Comparison of ENCODE assay signal across 8 cellular contexts in genomic region chr21:34544032-34544496, GRCh38. TPM values are rescaled to one million over a fixed set of nuclear protein-coding genes. Genes with fewer than 3 reads are reported as not detected.
A peak's percentile ranks its signal among the peaks of the same experiment; 100 is the strongest.
DNase-seq lines count a peak whose midpoint lies in the region; ATAC-seq, FAIRE-seq and TF ChIP-seq lines count a peak whose summit lies in the region.

No MANE protein-coding gene starts in this region.

- DNase-seq in AG10803 (ENCODE audit: low read depth) (peak; percentile 68), GM12892 (ENCODE audit: insufficient read length) (no peak), NCI-H526 (lab: John Stamatoyannopoulos, UW) (peak; percentile 82 to 96), activated T-cell treated with anti-CD3 and anti-CD28 coated beads for 24 hours (ENCODE audit: low read depth) (peak; percentile 40), germinal center (ENCODE audit: low spot score) (peak; percentile 53), psoas muscle (peak in 1 of 2 donors; percentile 36)

- FAIRE-seq in GM12892 (lab: Jason Lieb, UNC) = peak; percentile 60

- H3K36me3 ChIP-seq in psoas muscle (ENCODE audit: insufficient read depth in 1 of 2, low read depth in 1 of 2) = no peaks in the 10 kb centered on the region

- 86 to 88% (median 86%) methylated on average over 7 of the region's 7 CpGs for WGBS in psoas muscle, 3 donors

- H3K27me3 ChIP-seq in psoas muscle (ENCODE audit: insufficient read depth in 3 of 3, low read length in 2 of 3) = no peaks in the 10 kb centered on the region

- TF ChIP-seq POLR2A in GM12892 (IDR thresholded peaks at IDR 0.05; ENCODE audit: low read depth, low read length) = no peak

- H3K27ac ChIP-seq in psoas muscle = no peak overlapping the region

- TF ChIP-seq CTCF in AG10803 (conservative IDR thresholded peaks at IDR 0.05; ENCODE audit: low read length) (peak; percentile 61), psoas muscle (IDR thresholded peaks at IDR 0.05) (peak; percentile 45)

- no peak overlapping the region for H3K4me3 ChIP-seq in AG10803 (ENCODE audit: low read length)
- no peak overlapping the region for H3K4me3 ChIP-seq in psoas muscle

- peaks cover 22% of the 10 kb centered on the region for H3K4me1 ChIP-seq in psoas muscle

- intact Hi-C loops in psoas muscle (cut with DNase I) = no loop called here

- peak in 3 of 4 donors; percentile 57 to 66 (median 62) for ATAC-seq in psoas muscle
- ATAC-seq in HG03571 (IDR thresholded peaks at IDR 0.05; ENCODE audit: unreplicated experiment) = no peak
- no peak for ATAC-seq in GM19452 (IDR thresholded peaks at IDR 0.05; ENCODE audit: unreplicated experiment)

- no peaks in the 10 kb centered on the region for H3K9me3 ChIP-seq in psoas muscle

RNA-seq across cellular contexts. Expression of gene KCNE1, which starts 32.1 kb away (rescaled TPM):
- polyA plus RNA-seq in GM12892 (2012; ENCODE audit: missing spikeins) = not detected
- 1 to 10 TPM in 1 of 4 donors, under 1 TPM in 1, not detected in 2; 0.40 to 1.5 TPM for total RNA-seq in psoas muscle
- under 1 TPM in 2 of 3 donors, not detected in 1; 0.26 to 0.35 TPM for polyA plus RNA-seq in psoas muscle

Comparison
In these comparisons a context has a peak if more than half of its experiments do, and no peak if none do; other contexts are left out.
1. ATAC-seq: peak in psoas muscle (3 of 4); none in HG03571 (single experiment) and GM19452 (single experiment).